ENCODE assay signal across 17 cellular contexts in the genomic region with DNA sequence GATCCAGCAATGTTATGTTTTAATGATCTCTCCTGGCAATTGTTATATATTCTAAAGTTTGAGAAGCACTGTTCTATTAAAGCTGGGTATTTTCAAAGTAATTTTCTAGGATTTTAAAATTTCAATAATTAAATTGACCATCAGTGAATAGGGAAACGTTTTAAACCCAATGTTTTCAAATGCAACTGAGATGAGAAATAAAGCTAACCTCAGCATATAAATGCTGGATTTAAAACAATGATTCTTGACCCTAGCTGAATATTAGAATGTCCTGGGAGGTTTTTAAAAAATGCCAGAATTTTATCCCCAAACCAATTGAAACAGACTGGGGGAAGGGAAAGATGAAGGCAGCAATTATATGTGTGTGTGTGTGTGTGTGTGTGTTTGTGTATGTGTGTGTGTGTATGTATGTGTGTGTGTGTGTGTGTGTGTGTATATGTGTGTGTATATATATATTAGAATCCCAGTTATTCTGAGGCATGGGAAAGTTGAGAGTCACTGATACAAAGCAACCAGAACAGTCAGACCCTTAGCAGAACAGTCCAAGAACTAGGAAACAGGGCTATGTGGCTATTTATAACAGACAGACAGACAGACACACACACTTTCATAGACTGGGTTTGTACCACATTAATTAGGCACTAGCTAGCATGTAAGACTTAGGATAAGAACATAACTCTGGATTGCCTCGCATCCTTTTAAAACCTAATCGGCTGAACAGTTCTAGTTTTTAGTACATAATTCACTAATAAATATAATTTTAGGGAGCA.
DNase-seq lines count a peak whose midpoint lies in the region; ATAC-seq and TF ChIP-seq lines count a peak whose summit lies in the region.
"Had no signal": no experiment of that assay in that cellular context is flagged by ENCODE, and none has a peak within 500 bp of the region (broad histone marks: within the 10 kb centered on the region; RNA-seq: fewer than 3 reads in every experiment).

No MANE protein-coding gene starts in this region.

- H3K56ac ChIP-seq in IMR-90 (ENCODE audit: extremely low read depth, insufficient read depth, low read length), result no peak overlapping the region

- H3F3A ChIP-seq in GM23338 (replicated peaks; ENCODE audit: low read depth), result no peaks in the 10 kb centered on the region

- H3K4me3 ChIP-seq in GM23338 (no peak overlapping the region), IMR-90 (ENCODE audit: insufficient read depth, low read depth, low read length) (no peak overlapping the region), hepatocyte (no peak overlapping the region), osteoblast (ENCODE audit: insufficient read depth, low read length) (no peak overlapping the region)
- H3K4me3 ChIP-seq: BLaER1, GM12878, SK-N-MC had no signal

- H4K91ac ChIP-seq in IMR-90 (ENCODE audit: insufficient read depth, low read depth, low read length), result no peak overlapping the region

- no peak overlapping the region for H3K23ac ChIP-seq in IMR-90 (ENCODE audit: low read depth, low read length)

- POLR2A ChIA-PET in IMR-90 (lab: Charles Lee; ENCODE audit: unreplicated experiment), result no interaction called here

- no peak overlapping the region for H2BK15ac ChIP-seq in IMR-90 (ENCODE audit: low read depth, low read length)

- no peak overlapping the region for H3K4ac ChIP-seq in IMR-90 (ENCODE audit: low read depth, low read length)

- H4K8ac ChIP-seq in IMR-90 (ENCODE audit: low read depth in 2 of 2, low read length in 2 of 2), result no peak overlapping the region

- H3K4me3 Mint-ChIP-seq in GM23338, result no peak overlapping the region
- H3K4me3 Mint-ChIP-seq in stimulated activated naive CD8-positive, alpha-beta T cell treated with anti-CD3 and anti-CD28 coated beads, Interleukin-15, amount 100 ng/mL, for 72 hours, result no peak overlapping the region
- H3K4me3 Mint-ChIP-seq: CD4-positive, alpha-beta memory T cell had no signal

- H3K4me1 ChIP-seq in GM23338 (ENCODE audit: insufficient read depth) (peaks cover 24% of the 10 kb centered on the region), IMR-90 (ENCODE audit: control insufficient read depth, insufficient read depth, low read length) (peaks cover 4% of the 10 kb centered on the region; the same call in 1 of the 2 replicates), hepatocyte (ENCODE audit: insufficient read depth) (peaks cover 8% of the 10 kb centered on the region), osteoblast (ENCODE audit: insufficient read depth, low read length) (no peaks in the 10 kb centered on the region)
- H3K4me1 ChIP-seq: BLaER1 had no signal

- no peak overlapping the region for H2BK5ac ChIP-seq in IMR-90 (ENCODE audit: low read depth, low read length, poor library complexity, severe bottlenecking)

- H3K79me1 ChIP-seq in IMR-90 (ENCODE audit: low read depth in 1 of 2, low read length in 2 of 2), result no peaks in the 10 kb centered on the region

- no peak overlapping the region for H2BK120ac ChIP-seq in IMR-90 (ENCODE audit: low read depth, low read length)

- H3K4me2 ChIP-seq in GM23338 (peak overlapping the region; percentile 8; the same call in 1 of the 2 replicates), IMR-90 (ENCODE audit: low read depth, low read length) (no peak overlapping the region; the same call in 1 of the 2 replicates), hepatocyte (peak overlapping the region; percentile 18), osteoblast (ENCODE audit: insufficient read depth, low read length) (no peak overlapping the region)
- H3K4me2 ChIP-seq: BLaER1 had no signal

- H3K79me2 ChIP-seq in GM23338 (replicated peaks; ENCODE audit: insufficient read depth) (no peaks in the 10 kb centered on the region), hepatocyte (peaks cover 47% of the 10 kb centered on the region), osteoblast (ENCODE audit: insufficient read depth, low read length) (no peaks in the 10 kb centered on the region)

- H3K27me3 ChIP-seq in GM23338 (ENCODE audit: insufficient read depth) (no peaks in the 10 kb centered on the region), IMR-90 (ENCODE audit: control insufficient read depth, insufficient read depth, low read length) (no peaks in the 10 kb centered on the region), hepatocyte (no peaks in the 10 kb centered on the region), osteoblast (ENCODE audit: insufficient read depth, low read length) (no peaks in the 10 kb centered on the region)
- H3K27me3 ChIP-seq: BLaER1 had no signal

- no peaks in the 10 kb centered on the region for H3K9me1 ChIP-seq in IMR-90 (ENCODE audit: insufficient read depth, low read length)

- DNase-seq in GM23338 (ENCODE audit: low spot score), result no peak
- DNase-seq in IMR-90, result no peak
- DNase-seq in hepatocyte (ENCODE audit: low spot score), result no peak
- no peak for DNase-seq in osteoblast (ENCODE audit: insufficient read length, low spot score, missing footprints)
- DNase-seq in stimulated activated naive CD8-positive, alpha-beta T cell treated with anti-CD3 and anti-CD28 coated beads, Interleukin-15, amount 100 ng/mL, for 72 hours, result no peak
- DNase-seq in activated naive CD4-positive, alpha-beta T cell (lab: John Stamatoyannopoulos, UW), result no peak
- no peak for DNase-seq in NCI-H82 treated with DMSO at 0.1 percent for 48 hours (lab: John Stamatoyannopoulos, UW; ENCODE audit: unreplicated experiment)
- DNase-seq: CD4-positive, alpha-beta memory T cell; EL; NCI-H1092 treated with DMSO at 0.1 percent for 48 hours; NCI-H146; OCI-M1; SHP77 had no signal

- no peak overlapping the region for H3K18ac ChIP-seq in IMR-90 (ENCODE audit: low read depth, low read length)

- dilution Hi-C loops in IMR-90 (cut with HindIII; ENCODE audit: low sequenced_read_pairs, unreplicated experiment), result no loop called here

- H3K9me3 Mint-ChIP-seq in GM23338, result no peaks in the 10 kb centered on the region
- H3K9me3 Mint-ChIP-seq in stimulated activated naive CD8-positive, alpha-beta T cell treated with anti-CD3 and anti-CD28 coated beads, Interleukin-15, amount 100 ng/mL, for 72 hours, result peaks cover 0 to 5% of the 10 kb centered on the region in 2 donors

- H3K36me3 Mint-ChIP-seq in GM23338 (ENCODE audit: low read depth), result no peaks in the 10 kb centered on the region

- no peak overlapping the region for H4K5ac ChIP-seq in IMR-90 (ENCODE audit: low read depth, low read length)

- no peak for TF ChIP-seq RAD21 in IMR-90 (IDR thresholded peaks at IDR 0.05; ENCODE audit: low read length)

- peak overlapping the region; percentile 55; the same call in 1 of the 2 replicates for H3K27ac Mint-ChIP-seq in GM23338
- no peak overlapping the region for H3K27ac Mint-ChIP-seq in stimulated activated naive CD8-positive, alpha-beta T cell treated with anti-CD3 and anti-CD28 coated beads, Interleukin-15, amount 100 ng/mL, for 72 hours
- H3K27ac Mint-ChIP-seq: CD4-positive, alpha-beta memory T cell had no signal

- H3K4me1 Mint-ChIP-seq in GM23338, result peaks cover 21% of the 10 kb centered on the region
- no peaks in the 10 kb centered on the region for H3K4me1 Mint-ChIP-seq in stimulated activated naive CD8-positive, alpha-beta T cell treated with anti-CD3 and anti-CD28 coated beads, Interleukin-15, amount 100 ng/mL, for 72 hours

- H3K9ac ChIP-seq in IMR-90 (ENCODE audit: low read depth, low read length), result no peak overlapping the region
- H3K9ac ChIP-seq: BLaER1 had no signal

- H3K9me3 ChIP-seq in IMR-90 (ENCODE audit: control insufficient read depth, insufficient read depth, low read length) (no peaks in the 10 kb centered on the region), hepatocyte (ENCODE audit: low read depth) (no peaks in the 10 kb centered on the region), osteoblast (ENCODE audit: low read depth, low read length) (no peaks in the 10 kb centered on the region)
- H3K9me3 ChIP-seq: BLaER1 had no signal

- no peak overlapping the region for H2AK5ac ChIP-seq in IMR-90 (ENCODE audit: low read depth, low read length)

- H2AFZ ChIP-seq in GM23338 (no peak overlapping the region), IMR-90 (replicated peaks; ENCODE audit: low read length, poor library complexity) (no peak overlapping the region), hepatocyte (no peak overlapping the region), osteoblast (ENCODE audit: low read length) (peak overlapping the region; percentile 48)

- no peak overlapping the region for H3K14ac ChIP-seq in IMR-90 (replicated peaks; ENCODE audit: low read depth, low read length)

- no peak overlapping the region for H2BK20ac ChIP-seq in IMR-90 (ENCODE audit: low read depth, low read length)

- no peaks in the 10 kb centered on the region for H3K36me3 ChIP-seq in GM23338 (ENCODE audit: insufficient read depth)
- H3K36me3 ChIP-seq in IMR-90 (ENCODE audit: control insufficient read depth, insufficient read depth, low read length), result 0 out of 2 replicates have a peak, but pooled peaks cover 1% of the 10 kb centered on the region
- no peaks in the 10 kb centered on the region for H3K36me3 ChIP-seq in hepatocyte (replicated peaks; ENCODE audit: insufficient read depth, low read depth)
- H3K36me3 ChIP-seq in osteoblast (ENCODE audit: insufficient read depth, low read length), result no peaks in the 10 kb centered on the region
- H3K36me3 ChIP-seq: BLaER1 had no signal

- no TSS peak for BruUV-seq in IMR-90 (replicated peaks; lab: Mats Ljungman, UMichigan)

- H3K9me2 ChIP-seq in GM23338 (ENCODE audit: insufficient read depth) (no peaks in the 10 kb centered on the region), hepatocyte (replicated peaks; ENCODE audit: insufficient read depth) (no peaks in the 10 kb centered on the region)

- TF ChIP-seq CTCF in GM23338 (conservative IDR thresholded peaks at IDR 0.05; ENCODE audit: low read depth in 2 of 2) (no peak), IMR-90 (conservative IDR thresholded peaks at IDR 0.05; ENCODE audit: low read depth, low read length) (no peak), hepatocyte (IDR thresholded peaks at IDR 0.05; ENCODE audit: poor library complexity) (no peak), osteoblast (IDR thresholded peaks at IDR 0.05; ENCODE audit: extremely low read depth, low read depth, low read length) (no peak)

- CTCF ChIA-PET in IMR-90 (lab: Yijun Ruan, JAX), result no interaction called here

- WGBS in IMR-90 (ENCODE audit: extremely low coverage in 2 of 2, insufficient read length in 1 of 2), 2 experiments, result no CpG with 5 or more reads among the region's 3 CpGs
- WGBS in hepatocyte (ENCODE audit: low lambda C conversion rate, missing lambda C conversion rate), result 80% methylated on average over 3 of the region's 3 CpGs

- no peak overlapping the region for H2AK9ac ChIP-seq in IMR-90 (replicated peaks; ENCODE audit: low read depth, low read length, poor library complexity)

- H3K27me3 Mint-ChIP-seq in GM23338 (ENCODE audit: insufficient read depth, low read depth, poor library complexity), result no peaks in the 10 kb centered on the region
- H3K27me3 Mint-ChIP-seq in stimulated activated naive CD8-positive, alpha-beta T cell treated with anti-CD3 and anti-CD28 coated beads, Interleukin-15, amount 100 ng/mL, for 72 hours, result no peaks in the 10 kb centered on the region
- H3K27me3 Mint-ChIP-seq: CD4-positive, alpha-beta memory T cell had no signal

- intact Hi-C loops in IMR-90 (cut with micrococcal nuclease), result no loop called here

- in situ Hi-C loops in IMR-90 (cut with MboI; ENCODE audit: low sequenced_read_pairs), result no loop called here

- no peak overlapping the region for H3K27ac ChIP-seq in GM23338 (ENCODE audit: low read depth)
- H3K27ac ChIP-seq in IMR-90 (ENCODE audit: insufficient read depth, low read length), result peak overlapping the region; percentile 2; the same call in 1 of the 2 replicates
- H3K27ac ChIP-seq in hepatocyte, result peak overlapping the region; percentile 21
- H3K27ac ChIP-seq in osteoblast (ENCODE audit: low read depth, low read length), result no peak overlapping the region
- H3K27ac ChIP-seq: BLaER1, SK-N-MC had no signal

- TF ChIP-seq POLR2A in IMR-90 (IDR thresholded peaks at IDR 0.05; ENCODE audit: low read depth, low read length), result no peak

- no peak for ATAC-seq in GM23338
- no peak for ATAC-seq in IMR-90 (ENCODE audit: low read depth)
- ATAC-seq in stimulated activated naive CD8-positive, alpha-beta T cell treated with anti-CD3 and anti-CD28 coated beads, Interleukin-15, amount 100 ng/mL, for 72 hours, result no peak
- ATAC-seq in HG02763 (IDR thresholded peaks at IDR 0.05; ENCODE audit: unreplicated experiment), result no peak

- no peaks in the 10 kb centered on the region for H4K20me1 ChIP-seq in GM23338 (replicated peaks; ENCODE audit: insufficient read depth)
- no peaks in the 10 kb centered on the region for H4K20me1 ChIP-seq in IMR-90 (ENCODE audit: insufficient read depth, low read length)
- H4K20me1 ChIP-seq in hepatocyte (ENCODE audit: insufficient read depth, poor library complexity, severe bottlenecking), result no peaks in the 10 kb centered on the region
- H4K20me1 ChIP-seq in osteoblast (ENCODE audit: insufficient read depth, low read length), result no peaks in the 10 kb centered on the region
- H4K20me1 ChIP-seq: BLaER1 had no signal

Comparison
In these comparisons a context has a peak if more than half of its experiments do, and no peak if none do; other contexts are left out.
1. H3K27ac ChIP-seq: peak in IMR-90 (single experiment) and hepatocyte (single experiment); none in GM23338 (single experiment) and osteoblast (single experiment).
2. H3K4me2 ChIP-seq: peak in GM23338 (single experiment) and hepatocyte (single experiment); none in IMR-90 (single experiment) and osteoblast (single experiment).